Comparison of ENCODE assay signal across 19 cellular contexts in the genomic region with DNA sequence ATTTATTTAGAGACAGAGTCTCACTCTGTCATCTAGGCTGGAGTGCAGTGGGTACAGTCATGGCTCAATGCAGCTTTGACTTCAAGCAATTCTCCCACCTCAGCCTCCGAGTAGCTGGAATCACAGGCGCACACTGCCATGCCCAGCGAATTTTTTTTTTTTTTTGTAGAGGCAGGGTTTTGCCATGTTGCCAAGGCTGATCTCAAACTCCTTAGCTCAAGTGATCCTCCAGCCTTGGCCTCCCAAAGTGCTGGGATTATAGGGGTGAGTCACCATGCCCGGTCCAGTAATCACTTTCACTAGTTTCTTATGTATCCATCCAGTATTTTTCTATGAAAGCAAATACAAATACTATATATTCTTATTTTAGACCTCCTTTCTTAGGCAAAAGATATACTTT. TPM values are rescaled to one million over a fixed set of nuclear protein-coding genes. Genes with fewer than 3 reads are reported as not detected.
DNase-seq lines count a peak whose midpoint lies in the region; ATAC-seq and TF ChIP-seq lines count a peak whose summit lies in the region.
"Had no signal": no experiment of that assay in that cellular context is flagged by ENCODE, and none has a peak within 500 bp of the region (broad histone marks: within the 10 kb centered on the region; RNA-seq: fewer than 3 reads in every experiment).

No MANE protein-coding gene starts in this region.

- H3K27ac ChIP-seq in GM23248 (no peak overlapping the region), PC-3 (ENCODE audit: low read length) (no peak overlapping the region), hepatocyte (peak overlapping the region; percentile 86), thyroid gland (no peak overlapping the region)

- POLR2A ChIA-PET in PC-3 (lab: Charles Lee; ENCODE audit: unreplicated experiment): no interaction called here

- DNase-seq in GM23248 (peak; percentile 17), PC-3 (peak; percentile 12), hepatocyte (ENCODE audit: low spot score) (no peak), thyroid gland (peak; percentile 22 to 40), DMS 273 treated with DMSO at 0.1 percent for 48 hours (lab: John Stamatoyannopoulos, UW) (no peak), iPS-NIHi11 (ENCODE audit: low spot score) (no peak)
- DNase-seq: activated CD4-positive, alpha-beta T cell treated with anti-CD3 and anti-CD28 coated beads for 36 hours; CD8-positive, alpha-beta memory T cell; endodermal cell; heart right ventricle; naive B cell; NCI-H1694; NCI-H748 treated with DMSO at 0.1 percent for 48 hours; occipital lobe had no signal

- no peak overlapping the region for H3K4me2 ChIP-seq in GM23248 (ENCODE audit: unreplicated experiment)
- H3K4me2 ChIP-seq in PC-3 (ENCODE audit: low read length): no peak overlapping the region
- H3K4me2 ChIP-seq in hepatocyte: no peak overlapping the region

- WGBS in GM23248 (ENCODE audit: low coverage in 1 of 2, low lambda C conversion rate in 2 of 2, missing lambda C conversion rate in 2 of 2), 2 experiments: 90 to 95% methylated on average over 3 to 4 of the region's 4 CpGs
- WGBS in hepatocyte (ENCODE audit: low lambda C conversion rate, missing lambda C conversion rate): 80% methylated on average over 4 of the region's 4 CpGs
- 57 to 80% methylated on average over 4 of the region's 4 CpGs for WGBS in thyroid gland, 2 donors

- CTCF ChIA-PET in PC-3 (lab: Charles Lee): interaction anchor here (0.7 kb wide), 1 partner anchor 22 kb away, joined by 5 read pairs; no protein-coding TSS in a partner anchor

- no peaks in the 10 kb centered on the region for H3K79me2 ChIP-seq in GM23248 (ENCODE audit: insufficient read depth)
- H3K79me2 ChIP-seq in PC-3 (ENCODE audit: low read length): no peaks in the 10 kb centered on the region
- peaks cover 55% of the 10 kb centered on the region for H3K79me2 ChIP-seq in hepatocyte

- peaks cover 13% of the 10 kb centered on the region for H3F3A ChIP-seq in GM23248 (ENCODE audit: insufficient read depth)
- H3F3A ChIP-seq in PC-3 (ENCODE audit: low read length, unreplicated experiment): no peaks in the 10 kb centered on the region

- H3K9ac ChIP-seq in GM23248: no peak overlapping the region
- H3K9ac ChIP-seq in PC-3 (ENCODE audit: low read length): no peak overlapping the region

- H4K20me1 ChIP-seq in GM23248 (ENCODE audit: insufficient read depth) (no peaks in the 10 kb centered on the region), PC-3 (ENCODE audit: low read length) (no peaks in the 10 kb centered on the region), hepatocyte (ENCODE audit: insufficient read depth, poor library complexity, severe bottlenecking) (no peaks in the 10 kb centered on the region)

- H3K4me1 ChIP-seq in GM23248 (ENCODE audit: insufficient read depth) (peaks cover 18% of the 10 kb centered on the region), PC-3 (ENCODE audit: insufficient read depth, low read length) (peaks cover 12% of the 10 kb centered on the region), hepatocyte (ENCODE audit: insufficient read depth) (peaks cover 20% of the 10 kb centered on the region), thyroid gland (peaks cover 11 to 24% of the 10 kb centered on the region in 2 donors)

- no peaks in the 10 kb centered on the region for H3K9me2 ChIP-seq in GM23248 (ENCODE audit: insufficient read depth)
- H3K9me2 ChIP-seq in PC-3 (replicated peaks; ENCODE audit: low read length): no peaks in the 10 kb centered on the region
- no peaks in the 10 kb centered on the region for H3K9me2 ChIP-seq in hepatocyte (replicated peaks; ENCODE audit: insufficient read depth)

- ATAC-seq in PC-3 (0 out of 2 replicates have a peak, but pooled peaks have one; percentile 22), GM18868 (IDR thresholded peaks at IDR 0.05; ENCODE audit: unreplicated experiment) (no peak)
- ATAC-seq: activated CD4-positive, alpha-beta T cell treated with anti-CD3 and anti-CD28 coated beads for 36 hours; heart right ventricle; Right ventricle myocardium inferior; stimulated activated memory B cell treated with anti-CD40 and anti-IgM and Interleukin-4, amounts not matched to agents 10 μg/mL and 1 μg/mL and 100 μg/mL, for 72 hours had no signal

- H3K27me3 ChIP-seq in GM23248 (replicated peaks; ENCODE audit: insufficient read depth): no peaks in the 10 kb centered on the region
- H3K27me3 ChIP-seq in PC-3 (ENCODE audit: low read length): no peaks in the 10 kb centered on the region
- H3K27me3 ChIP-seq in hepatocyte: no peaks in the 10 kb centered on the region
- no peaks in the 10 kb centered on the region for H3K27me3 ChIP-seq in thyroid gland
- H3K27me3 ChIP-seq: heart right ventricle had no signal

- TF ChIP-seq POLR2A in thyroid gland (IDR thresholded peaks at IDR 0.05): no peak

- intact Hi-C loops in PC-3 (cut with micrococcal nuclease) (no loop called here), thyroid gland (cut with DNase I) (no loop called here)

- H3K9me3 ChIP-seq in GM23248 (ENCODE audit: low read depth) (no peaks in the 10 kb centered on the region), PC-3 (ENCODE audit: low read length) (0 out of 2 replicates have a peak, but pooled peaks cover 4% of the 10 kb centered on the region), hepatocyte (ENCODE audit: low read depth) (peaks cover 5% of the 10 kb centered on the region), thyroid gland (no peaks in the 10 kb centered on the region)

- no peak overlapping the region for H3K4me3 ChIP-seq in GM23248
- H3K4me3 ChIP-seq in PC-3 (ENCODE audit: low read length): no peak overlapping the region
- H3K4me3 ChIP-seq in hepatocyte: no peak overlapping the region
- H3K4me3 ChIP-seq in thyroid gland (replicated peaks in 1 of 3): no peak overlapping the region
- H3K4me3 ChIP-seq: heart right ventricle had no signal

- H3K36me3 ChIP-seq in GM23248 (ENCODE audit: low read depth) (no peaks in the 10 kb centered on the region), PC-3 (ENCODE audit: low read depth, low read length) (no peaks in the 10 kb centered on the region), hepatocyte (replicated peaks; ENCODE audit: insufficient read depth, low read depth) (no peaks in the 10 kb centered on the region), thyroid gland (no peaks in the 10 kb centered on the region)

- in situ Hi-C loops in GM23248 (cut with MboI): no loop called here

- TF ChIP-seq CTCF in PC-3 (conservative IDR thresholded peaks at IDR 0.05; ENCODE audit: low read depth, low read length) (no peak), hepatocyte (IDR thresholded peaks at IDR 0.05; ENCODE audit: poor library complexity) (no peak), thyroid gland (IDR thresholded peaks at IDR 0.05) (no peak)

- no TSS peak for BruUV-seq in PC-3 (replicated peaks; lab: Mats Ljungman, UMichigan)

- H2AFZ ChIP-seq in GM23248 (no peak overlapping the region), PC-3 (ENCODE audit: low read length) (no peak overlapping the region), hepatocyte (no peak overlapping the region)

RNA-seq across cellular contexts. Expression of gene PRKAG3, which starts 24.0 kb away (rescaled TPM):
- not detected in 2 replicates for total RNA-seq in GM23248 (2014; rRNA removed; shearing (Covaris generic))
- polyA plus RNA-seq in GM23248 (2016; fragmentation: Nextera tagmentation; extraction: Ambion mirVana) (not detected in 2 replicates), hepatocyte (0.23 TPM in 1 of 2 replicates, not detected in the other)
- total RNA-seq in PC-3 (2014; rRNA removed) (not detected in 2 replicates), hepatocyte (not detected in 2 replicates), thyroid gland (not detected)
- total RNA-seq: activated CD4-positive, alpha-beta T cell treated with anti-CD3 and anti-CD28 coated beads for 36 hours; activated T-helper 1 cell treated with anti-CD3 and anti-CD28 coated beads, Interleukin-12 subunit alpha, Interleukin-12 subunit beta, Interleukin-2, Interleukin-4 antibody, amounts not matched to agents 30 ng/mL and 10 ng/mL and 1 ng/mL, durations not matched to agents 14 hours and 24 hours and 36 hours; CD8-positive, alpha-beta memory T cell; endodermal cell; occipital lobe; Right ventricle myocardium inferior had no signal
- polyA plus RNA-seq: CD8-positive, alpha-beta memory T cell; fibroblast of lung had no signal

RNA-seq across cellular contexts. Expression of gene CYP27A1, which starts 25.7 kb away (rescaled TPM):
- 3.9 and 4.1 TPM in 2 replicates for total RNA-seq in GM23248 (2014; rRNA removed; shearing (Covaris generic))
- 2.9 and 3.7 TPM in 2 replicates for polyA plus RNA-seq in GM23248 (2016; fragmentation: Nextera tagmentation; extraction: Ambion mirVana)
- 5.8 and 6.0 TPM in 2 replicates for total RNA-seq in PC-3 (2014; rRNA removed)
- total RNA-seq in hepatocyte: 34.5 and 38.8 TPM in 2 replicates
- 35.9 and 44.8 TPM in 2 replicates for polyA plus RNA-seq in hepatocyte
- 10 to 100 TPM in 3 of 4 donors, 1 to 10 TPM in 1; 9.0 to 26.8 (median 17.0) TPM for total RNA-seq in thyroid gland
- polyA plus RNA-seq: CD8-positive, alpha-beta memory T cell had no signal

RNA-seq across cellular contexts. Expression of gene WNT6, which starts 52.0 kb away (rescaled TPM):
- not detected in 2 replicates for total RNA-seq in GM23248 (2014; rRNA removed; shearing (Covaris generic))
- not detected in 2 replicates for polyA plus RNA-seq in GM23248 (2016; fragmentation: Nextera tagmentation; extraction: Ambion mirVana)
- total RNA-seq in PC-3 (2014; rRNA removed): not detected in 2 replicates
- 7.1 and 11.3 TPM in 2 replicates for total RNA-seq in hepatocyte
- 22.8 and 39.3 TPM in 2 replicates for polyA plus RNA-seq in hepatocyte
- 1 to 10 TPM in 2 of 4 donors, not detected in 2; 2.7 to 5.1 TPM for total RNA-seq in thyroid gland
- total RNA-seq: activated T-helper 1 cell treated with anti-CD3 and anti-CD28 coated beads, Interleukin-12 subunit alpha, Interleukin-12 subunit beta, Interleukin-2, Interleukin-4 antibody, amounts not matched to agents 30 ng/mL and 10 ng/mL and 1 ng/mL, durations not matched to agents 14 hours and 24 hours and 36 hours; endodermal cell; fibroblast of lung; occipital lobe had no signal
- polyA plus RNA-seq: fibroblast of lung had no signal

Comparison
In these comparisons a context has a peak if more than half of its experiments do, and no peak if none do; other contexts are left out.
1. DNase-seq: peak in GM23248 (single experiment), PC-3 (single experiment) and thyroid gland (2 of 2); none in hepatocyte (single experiment), DMS 273 treated with DMSO at 0.1 percent for 48 hours (single experiment) and iPS-NIHi11 (single experiment).